ENCODE assay signal across 8 cellular contexts in the genomic region with DNA sequence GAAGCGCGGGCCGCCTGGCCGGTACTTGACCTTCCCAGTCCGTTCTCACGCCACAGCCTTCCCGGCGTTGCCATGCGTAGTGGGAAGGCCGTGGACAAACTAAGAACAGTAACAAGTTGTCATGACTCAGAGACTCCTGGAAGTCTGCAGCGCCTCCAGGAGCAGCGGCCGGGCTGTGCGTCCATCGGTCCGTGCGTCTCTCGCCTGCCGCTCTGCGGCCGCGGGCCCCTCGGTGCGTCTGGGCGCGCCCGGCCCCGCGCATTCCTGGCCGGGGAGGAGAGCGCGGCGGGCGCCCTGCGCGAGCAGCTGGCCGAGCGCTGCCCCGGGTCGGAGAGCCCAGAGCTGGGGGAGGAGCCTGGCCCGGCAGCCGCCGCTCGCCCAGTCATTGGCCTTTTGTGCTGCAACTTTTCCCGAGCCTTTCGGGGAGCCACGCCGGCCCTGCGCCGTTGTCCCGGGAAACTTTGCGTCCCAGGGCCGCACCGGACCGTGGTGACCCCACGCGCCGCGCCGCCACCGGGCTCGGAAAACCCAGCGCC.
DNase-seq lines count a peak whose midpoint lies in the region; ATAC-seq and TF ChIP-seq lines count a peak whose summit lies in the region.

No MANE protein-coding gene starts in this region.

- POLR2A ChIA-PET in activated CD8-positive, alpha-beta T cell treated with anti-CD3 and anti-CD28 coated beads for 36 hours (lab: Charles Lee) = no interaction called here

- peak overlapping the region; percentile 80 for H3K4me3 ChIP-seq in HUES48 (ENCODE audit: low read depth, low read length)

- ATAC-seq in HG03097 (IDR thresholded peaks at IDR 0.05; ENCODE audit: low FRiP score, unreplicated experiment) = no peak
- no peak for ATAC-seq in activated CD8-positive, alpha-beta T cell treated with anti-CD3 and anti-CD28 coated beads for 36 hours

- intact Hi-C loops in activated CD8-positive, alpha-beta T cell treated with anti-CD3 and anti-CD28 coated beads for 36 hours (cut with micrococcal nuclease) = no loop called here

- no peaks in the 10 kb centered on the region for H3K36me3 ChIP-seq in HUES48 (ENCODE audit: control insufficient read depth, insufficient read depth, low read length)

- peaks cover 5% of the 10 kb centered on the region for H3K4me1 ChIP-seq in HUES48 (ENCODE audit: control insufficient read depth, insufficient read depth, low read length)

- peaks cover 32% of the 10 kb centered on the region for H3K27me3 Mint-ChIP-seq in activated CD8-positive, alpha-beta T cell treated with anti-CD3 and anti-CD28 coated beads for 36 hours

- no peaks in the 10 kb centered on the region for H3K9me3 ChIP-seq in HUES48 (ENCODE audit: control insufficient read depth, insufficient read depth, low read length)

- CTCF ChIA-PET in activated CD8-positive, alpha-beta T cell treated with anti-CD3 and anti-CD28 coated beads for 36 hours (lab: Charles Lee) = no interaction called here

- no peak overlapping the region for H3K4me3 Mint-ChIP-seq in activated CD8-positive, alpha-beta T cell treated with anti-CD3 and anti-CD28 coated beads for 36 hours

- H3K9ac ChIP-seq in HUES48 (ENCODE audit: low read depth, low read length) = peak overlapping the region; percentile 76

- no peak; the same call in 1 of the 2 replicates for TF ChIP-seq CTCF in VCaP (conservative IDR thresholded peaks at IDR 0.05)
- TF ChIP-seq CTCF in activated CD8-positive, alpha-beta T cell treated with anti-CD3 and anti-CD28 coated beads for 36 hours (IDR thresholded peaks at IDR 0.05) = no peak

- no peaks in the 10 kb centered on the region for H3K9me3 Mint-ChIP-seq in activated CD8-positive, alpha-beta T cell treated with anti-CD3 and anti-CD28 coated beads for 36 hours

- peak; percentile 34 for DNase-seq in DMS153 treated with DMSO at 0.1 percent for 48 hours (lab: John Stamatoyannopoulos, UW; ENCODE audit: unreplicated experiment)
- DNase-seq in glomerular visceral epithelial cell (ENCODE audit: extremely low spot score) = peak; percentile 91
- DNase-seq in occipital lobe (lab: John Stamatoyannopoulos, UW) = peak; percentile 23
- no peak for DNase-seq in activated CD8-positive, alpha-beta T cell treated with anti-CD3 and anti-CD28 coated beads for 36 hours
- no peak for DNase-seq in NCI-H2171 treated with DMSO at 0.1 percent for 48 hours (lab: John Stamatoyannopoulos, UW)

- H3K27ac Mint-ChIP-seq in activated CD8-positive, alpha-beta T cell treated with anti-CD3 and anti-CD28 coated beads for 36 hours = no peak overlapping the region

- peaks cover 2% of the 10 kb centered on the region for H3K4me1 Mint-ChIP-seq in activated CD8-positive, alpha-beta T cell treated with anti-CD3 and anti-CD28 coated beads for 36 hours (ENCODE audit: low read depth)

- H3K27ac ChIP-seq in HUES48 (ENCODE audit: low read depth, low read length) = peak overlapping the region; percentile 80
- peak overlapping the region; percentile 78 for H3K27ac ChIP-seq in VCaP

- no peaks in the 10 kb centered on the region for H3K36me3 Mint-ChIP-seq in activated CD8-positive, alpha-beta T cell treated with anti-CD3 and anti-CD28 coated beads for 36 hours (ENCODE audit: low read depth)

- 0 out of 2 replicates have a peak, but pooled peaks cover 3% of the 10 kb centered on the region for H3K27me3 ChIP-seq in HUES48 (ENCODE audit: control insufficient read depth, insufficient read depth, low read length)

Comparison
In these comparisons a context has a peak if more than half of its experiments do, and no peak if none do; other contexts are left out.
1. DNase-seq: peak in DMS153 treated with DMSO at 0.1 percent for 48 hours (single experiment), glomerular visceral epithelial cell (single experiment) and occipital lobe (single experiment); none in activated CD8-positive, alpha-beta T cell treated with anti-CD3 and anti-CD28 coated beads for 36 hours (single experiment) and NCI-H2171 treated with DMSO at 0.1 percent for 48 hours (single experiment).